ENCODE assay signal across 1 cellular context in genomic region chr6:83853968-83854501, GRCh38.
TF ChIP-seq lines count a peak whose summit lies in the region.

No MANE protein-coding gene starts in this region.

TF ChIP-seq in WTC11, 78 proteins besides CTCF, POLR2A, EP300 and RAD21 (continued from another document):
- no peak for TF ChIP-seq ATF2 (CRISPR knock-in tag; IDR thresholded peaks at IDR 0.05; ENCODE audit: borderline replicate concordance, low read depth)
- 0 out of 2 replicates have a peak, but pooled peaks have one; percentile 35 for TF ChIP-seq CREM (CRISPR knock-in tag; IDR thresholded peaks at IDR 0.05)
- no peak for TF ChIP-seq FOXP1 (CRISPR knock-in tag; IDR thresholded peaks at IDR 0.05; ENCODE audit: borderline replicate concordance)
- TF ChIP-seq ZNF396 (CRISPR knock-in tag; IDR thresholded peaks at IDR 0.05; ENCODE audit: borderline replicate concordance): no peak
TF ChIP-seq in WTC11: peak in this region for 2.
